Comparison of ENCODE assay signal across 19 cellular contexts in the genomic region with DNA sequence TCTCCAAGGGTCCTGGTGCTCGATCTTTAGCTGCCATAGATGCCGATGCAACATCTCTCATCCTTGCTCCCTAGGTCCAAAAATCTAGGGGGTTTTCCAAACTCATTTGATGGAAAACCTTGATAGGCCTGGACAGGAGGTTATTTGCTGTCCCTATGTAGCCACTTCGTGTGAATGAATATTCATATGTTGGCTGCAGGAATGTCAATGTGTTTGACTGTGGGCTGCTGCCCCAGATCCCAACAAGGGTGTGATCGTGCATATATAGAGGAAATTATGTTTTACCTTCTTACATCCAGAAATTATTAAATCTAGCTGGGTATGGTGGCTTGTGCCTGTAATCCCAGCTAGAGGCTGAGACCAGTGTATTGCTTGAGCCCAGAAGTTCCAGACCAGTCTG. TPM values are rescaled to one million over a fixed set of nuclear protein-coding genes. Genes with fewer than 3 reads are reported as not detected.
DNase-seq lines count a peak whose midpoint lies in the region; ATAC-seq and TF ChIP-seq lines count a peak whose summit lies in the region.
"Had no signal": no experiment of that assay in that cellular context is flagged by ENCODE, and none has a peak within 500 bp of the region (broad histone marks: within the 10 kb centered on the region; RNA-seq: fewer than 3 reads in every experiment).

No MANE protein-coding gene starts in this region.

- H3K36me3 Mint-ChIP-seq in activated T-helper 1 cell treated with anti-CD3 and anti-CD28 coated beads, Interleukin-12 subunit alpha, Interleukin-12 subunit beta, Interleukin-2, Interleukin-4 antibody, amounts not matched to agents 30 ng/mL and 10 ng/mL and 1 ng/mL, durations not matched to agents 14 hours and 24 hours and 36 hours (ENCODE audit: low read depth): peaks cover 6% of the 10 kb centered on the region
- no peaks in the 10 kb centered on the region for H3K36me3 Mint-ChIP-seq in memory B cell
- no peaks in the 10 kb centered on the region for H3K36me3 Mint-ChIP-seq in stimulated activated memory B cell treated with anti-CD40 and anti-IgM and Interleukin-4, amounts not matched to agents 10 μg/mL and 1 μg/mL and 100 μg/mL, for 72 hours

- intact Hi-C loops in left cardiac atrium (cut with DNase I): no loop called here
- intact Hi-C loops in activated T-helper 1 cell treated with anti-CD3 and anti-CD28 coated beads, Interleukin-12 subunit alpha, Interleukin-12 subunit beta, Interleukin-2, Interleukin-4 antibody, amounts not matched to agents 30 ng/mL and 10 ng/mL and 1 ng/mL, durations not matched to agents 14 hours and 24 hours and 36 hours (cut with micrococcal nuclease): no loop called here

- H3K9me3 Mint-ChIP-seq in activated T-helper 1 cell treated with anti-CD3 and anti-CD28 coated beads, Interleukin-12 subunit alpha, Interleukin-12 subunit beta, Interleukin-2, Interleukin-4 antibody, amounts not matched to agents 30 ng/mL and 10 ng/mL and 1 ng/mL, durations not matched to agents 14 hours and 24 hours and 36 hours: peaks cover 2% of the 10 kb centered on the region
- H3K9me3 Mint-ChIP-seq in memory B cell: no peaks in the 10 kb centered on the region
- no peaks in the 10 kb centered on the region for H3K9me3 Mint-ChIP-seq in stimulated activated memory B cell treated with anti-CD40 and anti-IgM and Interleukin-4, amounts not matched to agents 10 μg/mL and 1 μg/mL and 100 μg/mL, for 72 hours
- H3K9me3 Mint-ChIP-seq: CD4-positive, alpha-beta T cell; H9 had no signal

- peaks cover 7% of the 10 kb centered on the region for H3K27me3 Mint-ChIP-seq in activated T-helper 1 cell treated with anti-CD3 and anti-CD28 coated beads, Interleukin-12 subunit alpha, Interleukin-12 subunit beta, Interleukin-2, Interleukin-4 antibody, amounts not matched to agents 30 ng/mL and 10 ng/mL and 1 ng/mL, durations not matched to agents 14 hours and 24 hours and 36 hours (ENCODE audit: insufficient read depth)
- no peaks in the 10 kb centered on the region for H3K27me3 Mint-ChIP-seq in memory B cell
- H3K27me3 Mint-ChIP-seq in stimulated activated memory B cell treated with anti-CD40 and anti-IgM and Interleukin-4, amounts not matched to agents 10 μg/mL and 1 μg/mL and 100 μg/mL, for 72 hours: no peaks in the 10 kb centered on the region

- H3K27me3 ChIP-seq in right atrium auricular region: no peaks in the 10 kb centered on the region
- H3K27me3 ChIP-seq: BE2C had no signal

- ATAC-seq in left cardiac atrium (no peak), memory B cell (ENCODE audit: low read depth) (no peak), GM18861 (IDR thresholded peaks at IDR 0.05; ENCODE audit: unreplicated experiment) (no peak), HG03439 (IDR thresholded peaks at IDR 0.05; ENCODE audit: unreplicated experiment) (no peak)
- ATAC-seq in stimulated activated memory B cell treated with anti-CD40 and anti-IgM and Interleukin-4, amounts not matched to agents 10 μg/mL and 1 μg/mL and 100 μg/mL, for 72 hours: no peak

- no peak overlapping the region for H3K4me3 ChIP-seq in right atrium auricular region

- no peak overlapping the region for H3K4me3 Mint-ChIP-seq in activated T-helper 1 cell treated with anti-CD3 and anti-CD28 coated beads, Interleukin-12 subunit alpha, Interleukin-12 subunit beta, Interleukin-2, Interleukin-4 antibody, amounts not matched to agents 30 ng/mL and 10 ng/mL and 1 ng/mL, durations not matched to agents 14 hours and 24 hours and 36 hours
- no peak overlapping the region for H3K4me3 Mint-ChIP-seq in memory B cell
- H3K4me3 Mint-ChIP-seq in stimulated activated memory B cell treated with anti-CD40 and anti-IgM and Interleukin-4, amounts not matched to agents 10 μg/mL and 1 μg/mL and 100 μg/mL, for 72 hours: no peak overlapping the region
- H3K4me3 Mint-ChIP-seq: CD4-positive, alpha-beta T cell; H9 had no signal

- H3K27ac ChIP-seq in right atrium auricular region: no peak overlapping the region
- H3K27ac ChIP-seq: HL-60 had no signal

- H3K4me1 Mint-ChIP-seq in activated T-helper 1 cell treated with anti-CD3 and anti-CD28 coated beads, Interleukin-12 subunit alpha, Interleukin-12 subunit beta, Interleukin-2, Interleukin-4 antibody, amounts not matched to agents 30 ng/mL and 10 ng/mL and 1 ng/mL, durations not matched to agents 14 hours and 24 hours and 36 hours (ENCODE audit: low read depth): peaks cover 65% of the 10 kb centered on the region
- peaks cover 39% of the 10 kb centered on the region for H3K4me1 Mint-ChIP-seq in memory B cell
- H3K4me1 Mint-ChIP-seq in stimulated activated memory B cell treated with anti-CD40 and anti-IgM and Interleukin-4, amounts not matched to agents 10 μg/mL and 1 μg/mL and 100 μg/mL, for 72 hours: peaks cover 76% of the 10 kb centered on the region
- H3K4me1 Mint-ChIP-seq: H9 had no signal

- no peak for TF ChIP-seq CTCF in right atrium auricular region (IDR thresholded peaks at IDR 0.05)

- no peaks in the 10 kb centered on the region for H3K4me1 ChIP-seq in right atrium auricular region
- H3K4me1 ChIP-seq: BE2C had no signal

- H3K36me3 ChIP-seq in right atrium auricular region: no peaks in the 10 kb centered on the region
- H3K36me3 ChIP-seq: BE2C had no signal

- H3K9me3 ChIP-seq in right atrium auricular region: no peaks in the 10 kb centered on the region
- H3K9me3 ChIP-seq: BE2C, Caco-2 had no signal

- peak; percentile 26 for DNase-seq in right atrium auricular region (ENCODE audit: low spot score)
- DNase-seq in left cardiac atrium: no peak
- no peak for DNase-seq in activated T-helper 1 cell treated with anti-CD3 and anti-CD28 coated beads, Interleukin-12 subunit alpha, Interleukin-12 subunit beta, Interleukin-2, Interleukin-4 antibody, amounts not matched to agents 30 ng/mL and 10 ng/mL and 1 ng/mL, durations not matched to agents 14 hours and 24 hours and 36 hours (ENCODE audit: low spot score)
- DNase-seq in memory B cell (ENCODE audit: low spot score in 2 of 2): no peak
- DNase-seq in cortex of kidney (lab: John Stamatoyannopoulos, UW): no peak
- DNase-seq: BE2C; C1 segment of cervical spinal cord; Caco-2; CD4-positive, alpha-beta T cell; DMS79 treated with DMSO at 0.1 percent for 48 hours; GF-D8; H9 had no signal

- H3K27ac Mint-ChIP-seq in activated T-helper 1 cell treated with anti-CD3 and anti-CD28 coated beads, Interleukin-12 subunit alpha, Interleukin-12 subunit beta, Interleukin-2, Interleukin-4 antibody, amounts not matched to agents 30 ng/mL and 10 ng/mL and 1 ng/mL, durations not matched to agents 14 hours and 24 hours and 36 hours: peak overlapping the region; percentile 37
- peak overlapping the region; percentile 42 for H3K27ac Mint-ChIP-seq in memory B cell
- H3K27ac Mint-ChIP-seq in stimulated activated memory B cell treated with anti-CD40 and anti-IgM and Interleukin-4, amounts not matched to agents 10 μg/mL and 1 μg/mL and 100 μg/mL, for 72 hours: peak overlapping the region; percentile 46
- H3K27ac Mint-ChIP-seq: CD4-positive, alpha-beta T cell had no signal

RNA-seq across cellular contexts. Expression of a gene that starts 9.5 kb away (rescaled TPM):
- total RNA-seq in right atrium auricular region (not detected), left cardiac atrium (not detected)
- total RNA-seq in activated T-helper 1 cell treated with anti-CD3 and anti-CD28 coated beads, Interleukin-12 subunit alpha, Interleukin-12 subunit beta, Interleukin-2, Interleukin-4 antibody, amounts not matched to agents 30 ng/mL and 10 ng/mL and 1 ng/mL, durations not matched to agents 14 hours and 24 hours and 36 hours: not detected in 2 replicates
- total RNA-seq: A172; CD4-positive, alpha-beta T cell; H1; H9; HT1080 had no signal

RNA-seq across cellular contexts. Expression of a gene that starts 53.1 kb away (rescaled TPM):
- total RNA-seq in right atrium auricular region (under 1 TPM in 1 of 2 donors, not detected in 1; 0.82 TPM), left cardiac atrium (under 1 TPM; 0.05 to 0.68 TPM)
- 20.9 and 21.2 TPM in 2 replicates for total RNA-seq in activated T-helper 1 cell treated with anti-CD3 and anti-CD28 coated beads, Interleukin-12 subunit alpha, Interleukin-12 subunit beta, Interleukin-2, Interleukin-4 antibody, amounts not matched to agents 30 ng/mL and 10 ng/mL and 1 ng/mL, durations not matched to agents 14 hours and 24 hours and 36 hours

Comparison
In these comparisons a context has a peak if more than half of its experiments do, and no peak if none do; other contexts are left out.
1. RNA of a gene that starts 53.1 kb away (total RNA-seq): 20.9 to 21.2 TPM in activated T-helper 1 cell treated with anti-CD3 and anti-CD28 coated beads, Interleukin-12 subunit alpha, Interleukin-12 subunit beta, Interleukin-2, Interleukin-4 antibody, amounts not matched to agents 30 ng/mL and 10 ng/mL and 1 ng/mL, durations not matched to agents 14 hours and 24 hours and 36 hours; 0.82 TPM in right atrium auricular region and 0.05 to 0.68 TPM in left cardiac atrium; every median in the first group is over 10 times any median in the second.
2. Peak in every context shown above with its lines, with median percentiles within 50 percentile points of each other: H3K27ac Mint-ChIP-seq.